ENCODE assay signal across 12 cellular contexts in genomic region chr17:42130310-42130936, GRCh38. TPM values are rescaled to one million over a fixed set of nuclear protein-coding genes. Genes with fewer than 3 reads are reported as not detected.
A peak's percentile ranks its signal among the peaks of the same experiment; 100 is the strongest.
DNase-seq lines count a peak whose midpoint lies in the region; ATAC-seq and TF ChIP-seq lines count a peak whose summit lies in the region.
"Had no signal": no experiment of that assay in that cellular context is flagged by ENCODE, and none has a peak within 500 bp of the region (broad histone marks: within the 10 kb centered on the region; RNA-seq: fewer than 3 reads in every experiment).

No MANE protein-coding gene starts in this region.

- H3K9me3 Mint-ChIP-seq in activated T-cell treated with anti-CD3 and anti-CD28 coated beads, Interleukin-2, amount 50 U/mL, for 72 hours = no peaks in the 10 kb centered on the region
- H3K9me3 Mint-ChIP-seq in activated T-helper 17 cell treated with anti-CD3 and anti-CD28 coated beads, Interleukin-2, amount 50 U/mL, for 72 hours = no peaks in the 10 kb centered on the region

- no peak for TF ChIP-seq EP300 in suprapubic skin (IDR thresholded peaks at IDR 0.05)

- peak overlapping the region; percentile 39 for H3K27ac Mint-ChIP-seq in activated T-cell treated with anti-CD3 and anti-CD28 coated beads, Interleukin-2, amount 50 U/mL, for 72 hours
- H3K27ac Mint-ChIP-seq in activated T-helper 17 cell treated with anti-CD3 and anti-CD28 coated beads, Interleukin-2, amount 50 U/mL, for 72 hours = peak overlapping the region; percentile 80

- H3K36me3 ChIP-seq in left lung (peaks cover 0 to 51% of the 10 kb centered on the region in 2 donors), suprapubic skin (peaks cover 50% of the 10 kb centered on the region), prostate gland (peaks cover 0 to 26% of the 10 kb centered on the region in 2 donors)

- peaks cover 39% of the 10 kb centered on the region for H3K4me1 Mint-ChIP-seq in activated T-cell treated with anti-CD3 and anti-CD28 coated beads, Interleukin-2, amount 50 U/mL, for 72 hours (ENCODE audit: low read depth)
- peaks cover 17% of the 10 kb centered on the region for H3K4me1 Mint-ChIP-seq in activated T-helper 17 cell treated with anti-CD3 and anti-CD28 coated beads, Interleukin-2, amount 50 U/mL, for 72 hours

- H3K9me3 ChIP-seq in left lung (no peaks in the 10 kb centered on the region), suprapubic skin (no peaks in the 10 kb centered on the region), prostate gland (no peaks in the 10 kb centered on the region)

- H3K27me3 Mint-ChIP-seq in activated T-cell treated with anti-CD3 and anti-CD28 coated beads, Interleukin-2, amount 50 U/mL, for 72 hours (ENCODE audit: low read depth) = no peaks in the 10 kb centered on the region
- no peaks in the 10 kb centered on the region for H3K27me3 Mint-ChIP-seq in activated T-helper 17 cell treated with anti-CD3 and anti-CD28 coated beads, Interleukin-2, amount 50 U/mL, for 72 hours

- H3K4me1 ChIP-seq in left lung (peaks cover 35 to 69% of the 10 kb centered on the region in 2 donors), suprapubic skin (peaks cover 60% of the 10 kb centered on the region), prostate gland (replicated peaks) (peaks cover 21% of the 10 kb centered on the region)

- peaks cover 0 to 11% of the 10 kb centered on the region in 2 donors for H3K36me3 Mint-ChIP-seq in activated T-cell treated with anti-CD3 and anti-CD28 coated beads, Interleukin-2, amount 50 U/mL, for 72 hours (ENCODE audit: insufficient read depth in 2 of 2)
- H3K36me3 Mint-ChIP-seq in activated T-helper 17 cell treated with anti-CD3 and anti-CD28 coated beads, Interleukin-2, amount 50 U/mL, for 72 hours (ENCODE audit: low read depth) = peaks cover 88% of the 10 kb centered on the region

- TF ChIP-seq CTCF in left lung (IDR thresholded peaks at IDR 0.05) (no peak), suprapubic skin (IDR thresholded peaks at IDR 0.05) (no peak), prostate gland (IDR thresholded peaks at IDR 0.05) (no peak)

- TF ChIP-seq POLR2A in suprapubic skin (IDR thresholded peaks at IDR 0.05) = no peak
- TF ChIP-seq POLR2A in prostate gland (IDR thresholded peaks at IDR 0.05) = no peak

- H3K4me3 Mint-ChIP-seq in activated T-cell treated with anti-CD3 and anti-CD28 coated beads, Interleukin-2, amount 50 U/mL, for 72 hours = no peak overlapping the region
- no peak overlapping the region for H3K4me3 Mint-ChIP-seq in activated T-helper 17 cell treated with anti-CD3 and anti-CD28 coated beads, Interleukin-2, amount 50 U/mL, for 72 hours

- H3K4me3 ChIP-seq in left lung = no peak overlapping the region
- H3K4me3 ChIP-seq in suprapubic skin = no peak overlapping the region
- H3K4me3 ChIP-seq in prostate gland = no peak overlapping the region

- intact Hi-C loops in left lung (cut with DNase I) = no loop called here
- intact Hi-C loops in prostate gland (cut with DNase I) = no loop called here

- no peak for ATAC-seq in activated T-cell treated with anti-CD3 and anti-CD28 coated beads, Interleukin-2, amount 50 U/mL, for 72 hours (replicated peaks in 1 of 2)
- ATAC-seq in activated T-helper 17 cell treated with anti-CD3 and anti-CD28 coated beads, Interleukin-2, amount 50 U/mL, for 72 hours (replicated peaks) = no peak
- no peak for ATAC-seq in left lung
- no peak for ATAC-seq in GM21529 (IDR thresholded peaks at IDR 0.05; ENCODE audit: unreplicated experiment)
- ATAC-seq in GM18909 (IDR thresholded peaks at IDR 0.05; ENCODE audit: poor library complexity, unreplicated experiment) = no peak
- ATAC-seq: foreskin keratinocyte had no signal

- no peaks in the 10 kb centered on the region for H3K27me3 ChIP-seq in left lung
- no peaks in the 10 kb centered on the region for H3K27me3 ChIP-seq in suprapubic skin
- H3K27me3 ChIP-seq in prostate gland (replicated peaks; ENCODE audit: insufficient read depth) = no peaks in the 10 kb centered on the region
- H3K27me3 ChIP-seq: foreskin keratinocyte had no signal

- H3K27ac ChIP-seq in left lung (peak overlapping the region; percentile 84 to 90), suprapubic skin (peak overlapping the region; percentile 55), prostate gland (peak overlapping the region in 1 of 2 donors; percentile 24)
- H3K27ac ChIP-seq: foreskin keratinocyte had no signal

- DNase-seq in activated T-cell treated with anti-CD3 and anti-CD28 coated beads, Interleukin-2, amount 50 U/mL, for 72 hours = no peak
- DNase-seq in activated T-cell treated with anti-CD3 and anti-CD28 coated beads for 4 hours = no peak
- DNase-seq in left lung = no peak
- no peak for DNase-seq in suprapubic skin (ENCODE audit: low spot score in 2 of 2)
- no peak for DNase-seq in prostate gland (ENCODE audit: low spot score)
- DNase-seq: activated T-cell treated with anti-CD3 and anti-CD28 coated beads, Interleukin-2, amount 50 U/mL, for 48 hours; cerebellar nuclear complex; foreskin keratinocyte; NCI-H187 had no signal

- 95% methylated on average over 11 of the region's 16 CpGs for WGBS in suprapubic skin
- 93% methylated on average over 16 of the region's 16 CpGs for WGBS in prostate gland

RNA-seq across cellular contexts. Expression of gene HSPB9, which starts 7.8 kb away (rescaled TPM):
- total RNA-seq in activated T-cell treated with anti-CD3 and anti-CD28 coated beads, Interleukin-2, amount 50 U/mL, for 72 hours = under 1 TPM in 1 of 2 donors, not detected in 1; 0.28 TPM
- under 1 TPM in 1 of 2 donors, not detected in 1; 0.13 TPM for total RNA-seq in activated T-helper 17 cell treated with anti-CD3 and anti-CD28 coated beads, Interleukin-2, amount 50 U/mL, for 72 hours
- not detected for total RNA-seq in left lung
- total RNA-seq in suprapubic skin = under 1 TPM in 2 of 4 donors, not detected in 2; 0.31 to 0.48 TPM
- total RNA-seq in prostate gland = 1 to 10 TPM in 1 of 2 donors, under 1 TPM in 1; 0.18 to 1.2 TPM
- total RNA-seq: foreskin keratinocyte had no signal

RNA-seq across cellular contexts. Expression of gene KAT2A, which starts 9.3 kb away (rescaled TPM):
- total RNA-seq in activated T-cell treated with anti-CD3 and anti-CD28 coated beads, Interleukin-2, amount 50 U/mL, for 72 hours = 10 to 100 TPM; 33.3 to 41.4 TPM
- 10 to 100 TPM; 32.8 to 44.2 TPM for total RNA-seq in activated T-helper 17 cell treated with anti-CD3 and anti-CD28 coated beads, Interleukin-2, amount 50 U/mL, for 72 hours
- 10 to 100 TPM; 39.9 to 46.8 TPM for total RNA-seq in left lung
- 100 to 1,000 TPM in 1 of 4 donors, 10 to 100 TPM in 3; 36.3 to 107 (median 57.1) TPM for total RNA-seq in suprapubic skin
- total RNA-seq in prostate gland = 10 to 100 TPM; 32.9 to 90.1 TPM

RNA-seq across cellular contexts. Expression of gene DHX58, which starts 17.9 kb away (rescaled TPM):
- 10 to 100 TPM; 33.2 to 62.0 TPM for total RNA-seq in activated T-cell treated with anti-CD3 and anti-CD28 coated beads, Interleukin-2, amount 50 U/mL, for 72 hours
- total RNA-seq in activated T-helper 17 cell treated with anti-CD3 and anti-CD28 coated beads, Interleukin-2, amount 50 U/mL, for 72 hours = 10 to 100 TPM; 12.0 to 19.1 TPM
- 10 to 100 TPM; 21.6 TPM for total RNA-seq in left lung
- 10 to 100 TPM in 3 of 4 donors, 1 to 10 TPM in 1; 8.2 to 14.2 (median 11.9) TPM for total RNA-seq in suprapubic skin
- 10 to 100 TPM; 26.7 to 38.6 TPM for total RNA-seq in prostate gland

RNA-seq across cellular contexts. Expression of gene RAB5C, which starts 24.4 kb away (rescaled TPM):
- 10 to 100 TPM; 35.1 to 44.1 TPM for total RNA-seq in activated T-cell treated with anti-CD3 and anti-CD28 coated beads, Interleukin-2, amount 50 U/mL, for 72 hours
- total RNA-seq in activated T-helper 17 cell treated with anti-CD3 and anti-CD28 coated beads, Interleukin-2, amount 50 U/mL, for 72 hours = 10 to 100 TPM; 30.4 to 77.7 TPM
- 100 to 1,000 TPM; 139 to 188 TPM for total RNA-seq in left lung
- total RNA-seq in suprapubic skin = 100 to 1,000 TPM in 1 of 4 donors, 10 to 100 TPM in 3; 94.4 to 105 (median 96.8) TPM
- 100 to 1,000 TPM; 124 to 146 TPM for total RNA-seq in prostate gland

RNA-seq across cellular contexts. Expression of gene ZNF385C, which starts 32.1 kb away (rescaled TPM):
- 1 to 10 TPM; 1.1 to 1.6 TPM for total RNA-seq in activated T-cell treated with anti-CD3 and anti-CD28 coated beads, Interleukin-2, amount 50 U/mL, for 72 hours
- total RNA-seq in activated T-helper 17 cell treated with anti-CD3 and anti-CD28 coated beads, Interleukin-2, amount 50 U/mL, for 72 hours = under 1 TPM; 0.15 to 0.48 TPM
- total RNA-seq in left lung (under 1 TPM; 0.31 to 0.50 TPM), suprapubic skin (1 to 10 TPM in 1 of 4 donors, under 1 TPM in 3; 0.47 to 1.9 (median 0.68) TPM), prostate gland (10 to 100 TPM in 1 of 2 donors, 1 to 10 TPM in 1; 2.3 to 11.8 TPM)
